Comparison of ENCODE assay signal across 8 cellular contexts in genomic region chr1:230084408-230085177, GRCh38. TPM values are rescaled to one million over a fixed set of nuclear protein-coding genes. Genes with fewer than 3 reads are reported as not detected.
DNase-seq lines count a peak whose midpoint lies in the region; ATAC-seq and TF ChIP-seq lines count a peak whose summit lies in the region.

No MANE protein-coding gene starts in this region.

- H3K4me3 ChIP-seq in heart left ventricle, result no peak overlapping the region

- H3K36me3 ChIP-seq in heart left ventricle, result peaks cover 0 to 12% (median 4%) of the 10 kb centered on the region in 9 donors

- ATAC-seq in GM18861 (IDR thresholded peaks at IDR 0.05; ENCODE audit: unreplicated experiment), result peak; percentile 60
- peak in 3 of 4 donors; percentile 16 to 79 (median 77) for ATAC-seq in heart left ventricle
- ATAC-seq in HG03571 (IDR thresholded peaks at IDR 0.05; ENCODE audit: unreplicated experiment), result no peak
- ATAC-seq in GM18873 (IDR thresholded peaks at IDR 0.05; ENCODE audit: low FRiP score, unreplicated experiment), result no peak

- DNase-seq in NCI-H1694 (lab: John Stamatoyannopoulos, UW), result peak; percentile 59
- peak; percentile 23 for DNase-seq in activated T-helper 1 cell treated with anti-CD3 and anti-CD28 coated beads, Interleukin-12 subunit alpha, Interleukin-12 subunit beta, Interleukin-2, Interleukin-4 antibody, amounts not matched to agents 30 ng/mL and 10 ng/mL and 1 ng/mL, durations not matched to agents 14 hours and 24 hours and 36 hours (ENCODE audit: low spot score)
- DNase-seq in heart left ventricle, result peak in 2 of 5 donors; percentile 63 to 75
- peak; percentile 87 for DNase-seq in stimulated activated CD4-positive, alpha-beta T cell treated with anti-CD3 and anti-CD28 coated beads, Interleukin-1b, Interleukin-23, amount 100 ng/mL, for 48 hours
- DNase-seq in HuH-7 (ENCODE audit: low spot score), result no peak

- peaks cover 10% of the 10 kb centered on the region for H3K9me3 Mint-ChIP-seq in activated T-helper 1 cell treated with anti-CD3 and anti-CD28 coated beads, Interleukin-12 subunit alpha, Interleukin-12 subunit beta, Interleukin-2, Interleukin-4 antibody, amounts not matched to agents 30 ng/mL and 10 ng/mL and 1 ng/mL, durations not matched to agents 14 hours and 24 hours and 36 hours

- H3K27ac ChIP-seq in heart left ventricle, result peak overlapping the region in 6 of 12 donors; percentile 16 to 48 (median 24)

- intact Hi-C loops in activated T-helper 1 cell treated with anti-CD3 and anti-CD28 coated beads, Interleukin-12 subunit alpha, Interleukin-12 subunit beta, Interleukin-2, Interleukin-4 antibody, amounts not matched to agents 30 ng/mL and 10 ng/mL and 1 ng/mL, durations not matched to agents 14 hours and 24 hours and 36 hours (cut with micrococcal nuclease), result loop anchor here (1.0 kb wide), 5 partner anchors 16 to 43 kb away; no protein-coding TSS in a partner anchor
- intact Hi-C loops in heart left ventricle (cut with DNase I), result loop anchor here in 1 of 10 donors (10.0 kb wide), 1 partner anchor 420 kb away; no protein-coding TSS in a partner anchor

- H3K36me3 Mint-ChIP-seq in activated T-helper 1 cell treated with anti-CD3 and anti-CD28 coated beads, Interleukin-12 subunit alpha, Interleukin-12 subunit beta, Interleukin-2, Interleukin-4 antibody, amounts not matched to agents 30 ng/mL and 10 ng/mL and 1 ng/mL, durations not matched to agents 14 hours and 24 hours and 36 hours (ENCODE audit: low read depth), result peaks cover 7% of the 10 kb centered on the region

- H3K27me3 Mint-ChIP-seq in activated T-helper 1 cell treated with anti-CD3 and anti-CD28 coated beads, Interleukin-12 subunit alpha, Interleukin-12 subunit beta, Interleukin-2, Interleukin-4 antibody, amounts not matched to agents 30 ng/mL and 10 ng/mL and 1 ng/mL, durations not matched to agents 14 hours and 24 hours and 36 hours (ENCODE audit: insufficient read depth), result peaks cover 1% of the 10 kb centered on the region

- H3K4me3 Mint-ChIP-seq in activated T-helper 1 cell treated with anti-CD3 and anti-CD28 coated beads, Interleukin-12 subunit alpha, Interleukin-12 subunit beta, Interleukin-2, Interleukin-4 antibody, amounts not matched to agents 30 ng/mL and 10 ng/mL and 1 ng/mL, durations not matched to agents 14 hours and 24 hours and 36 hours, result peak overlapping the region; percentile 30

- H3K9me3 ChIP-seq in heart left ventricle, result no peaks in the 10 kb centered on the region

- H3K4me1 ChIP-seq in heart left ventricle, result peaks cover 0 to 64% (median 37%) of the 10 kb centered on the region in 12 donors

- TF ChIP-seq CTCF in heart left ventricle (IDR thresholded peaks at IDR 0.05), result no peak

- 71 to 79% (median 73%) methylated on average over 9 of the region's 9 CpGs for WGBS in heart left ventricle, 4 donors

- H3K27ac Mint-ChIP-seq in activated T-helper 1 cell treated with anti-CD3 and anti-CD28 coated beads, Interleukin-12 subunit alpha, Interleukin-12 subunit beta, Interleukin-2, Interleukin-4 antibody, amounts not matched to agents 30 ng/mL and 10 ng/mL and 1 ng/mL, durations not matched to agents 14 hours and 24 hours and 36 hours, result peak overlapping the region; percentile 83

- peaks cover 69% of the 10 kb centered on the region for H3K4me1 Mint-ChIP-seq in activated T-helper 1 cell treated with anti-CD3 and anti-CD28 coated beads, Interleukin-12 subunit alpha, Interleukin-12 subunit beta, Interleukin-2, Interleukin-4 antibody, amounts not matched to agents 30 ng/mL and 10 ng/mL and 1 ng/mL, durations not matched to agents 14 hours and 24 hours and 36 hours (ENCODE audit: low read depth)

- TF ChIP-seq POLR2A in heart left ventricle (IDR thresholded peaks at IDR 0.05), result no peak

- no peaks in the 10 kb centered on the region for H3K27me3 ChIP-seq in heart left ventricle

RNA-seq across cellular contexts. Expression of gene GALNT2, which starts 17.6 kb away (rescaled TPM):
- total RNA-seq in activated T-helper 1 cell treated with anti-CD3 and anti-CD28 coated beads, Interleukin-12 subunit alpha, Interleukin-12 subunit beta, Interleukin-2, Interleukin-4 antibody, amounts not matched to agents 30 ng/mL and 10 ng/mL and 1 ng/mL, durations not matched to agents 14 hours and 24 hours and 36 hours, result 67.6 and 67.9 TPM in 2 replicates
- 10 to 100 TPM; 21.0 to 44.9 (median 31.6) TPM for total RNA-seq in heart left ventricle
- polyA plus RNA-seq in heart left ventricle, result 10 to 100 TPM; 10.1 to 44.8 TPM

Comparison
In these comparisons a context has a peak if more than half of its experiments do, and no peak if none do; other contexts are left out.
1. ATAC-seq: peak in GM18861 (single experiment) and heart left ventricle (3 of 4); none in HG03571 (single experiment) and GM18873 (single experiment).